1 cellular context compared by ENCODE assay signal in the genomic region with DNA sequence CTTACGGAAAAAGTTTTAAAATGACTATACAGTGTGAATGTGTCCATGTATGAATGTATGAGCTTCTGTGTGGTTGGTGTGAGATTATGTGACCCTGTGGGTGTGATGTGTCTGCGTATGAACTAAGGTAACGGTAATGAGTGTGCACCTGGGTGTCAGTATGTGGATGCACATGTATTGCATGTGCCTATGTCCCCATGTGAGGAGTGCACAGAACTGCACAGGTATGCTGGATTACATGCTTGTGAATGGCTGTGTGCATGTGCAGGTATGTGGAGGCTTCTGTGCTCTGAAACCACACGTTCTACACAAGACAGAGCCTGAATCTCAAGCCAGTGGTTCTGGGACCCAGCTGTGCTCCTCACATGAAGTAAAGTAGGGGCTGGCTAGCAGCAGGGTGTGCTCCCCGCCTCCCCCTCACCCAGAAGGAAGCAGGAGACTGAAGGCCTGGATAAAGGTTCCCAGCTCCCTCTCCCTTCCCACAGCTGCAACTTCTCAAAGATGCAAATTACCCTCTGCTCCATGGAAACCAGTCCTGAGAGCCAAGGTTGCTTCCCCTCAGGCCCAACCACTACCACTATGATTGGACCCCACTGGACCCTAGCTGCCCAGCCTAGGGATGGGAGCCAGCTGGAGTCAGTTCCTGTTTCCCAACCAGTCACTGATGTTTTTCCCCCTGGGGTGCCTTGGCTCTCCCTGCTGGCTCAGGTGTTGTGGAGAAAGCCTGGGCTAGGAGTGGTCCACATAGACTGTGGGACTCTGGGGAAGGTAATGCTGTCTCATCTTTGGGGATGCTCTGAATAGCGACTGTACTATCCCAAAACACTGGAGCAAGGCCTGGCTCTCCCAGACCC.
A peak's percentile ranks its signal among the peaks of the same experiment; 100 is the strongest.
TF ChIP-seq lines count a peak whose summit lies in the region.

No MANE protein-coding gene starts in this region.

TF ChIP-seq in HepG2, 621 proteins besides CTCF, POLR2A, EP300 and RAD21 (continued from another document):
- TF ChIP-seq, protein P1, sequence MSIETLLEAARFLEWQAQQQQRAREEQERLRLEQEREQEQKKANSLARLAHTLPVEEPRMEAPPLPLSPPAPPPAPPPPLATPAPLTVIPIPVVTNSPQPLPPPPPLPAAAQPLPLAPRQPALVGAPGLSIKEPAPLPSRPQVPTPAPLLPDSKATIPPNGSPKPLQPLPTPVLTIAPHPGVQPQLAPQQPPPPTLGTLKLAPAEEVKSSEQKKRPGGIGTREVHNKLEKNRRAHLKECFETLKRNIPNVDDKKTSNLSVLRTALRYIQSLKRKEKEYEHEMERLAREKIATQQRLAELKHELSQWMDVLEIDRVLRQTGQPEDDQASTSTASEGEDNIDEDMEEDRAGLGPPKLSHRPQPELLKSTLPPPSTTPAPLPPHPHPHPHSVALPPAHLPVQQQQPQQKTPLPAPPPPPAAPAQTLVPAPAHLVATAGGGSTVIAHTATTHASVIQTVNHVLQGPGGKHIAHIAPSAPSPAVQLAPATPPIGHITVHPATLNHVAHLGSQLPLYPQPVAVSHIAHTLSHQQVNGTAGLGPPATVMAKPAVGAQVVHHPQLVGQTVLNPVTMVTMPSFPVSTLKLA (IDR thresholded peaks at IDR 0.05) = peak; percentile 58; the same call in 1 of the 2 replicates
- TF ChIP-seq ADNP (CRISPR knock-in tag; IDR thresholded peaks at IDR 0.05) = no peak
- TF ChIP-seq, protein P2, sequence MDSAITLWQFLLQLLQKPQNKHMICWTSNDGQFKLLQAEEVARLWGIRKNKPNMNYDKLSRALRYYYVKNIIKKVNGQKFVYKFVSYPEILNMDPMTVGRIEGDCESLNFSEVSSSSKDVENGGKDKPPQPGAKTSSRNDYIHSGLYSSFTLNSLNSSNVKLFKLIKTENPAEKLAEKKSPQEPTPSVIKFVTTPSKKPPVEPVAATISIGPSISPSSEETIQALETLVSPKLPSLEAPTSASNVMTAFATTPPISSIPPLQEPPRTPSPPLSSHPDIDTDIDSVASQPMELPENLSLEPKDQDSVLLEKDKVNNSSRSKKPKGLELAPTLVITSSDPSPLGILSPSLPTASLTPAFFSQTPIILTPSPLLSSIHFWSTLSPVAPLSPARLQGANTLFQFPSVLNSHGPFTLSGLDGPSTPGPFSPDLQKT (CRISPR knock-in tag; IDR thresholded peaks at IDR 0.05; ENCODE audit: borderline replicate concordance) = no peak
- no peak for TF ChIP-seq ATF1 (CRISPR knock-in tag; IDR thresholded peaks at IDR 0.05)
- no peak for TF ChIP-seq MTA3 (CRISPR knock-in tag; IDR thresholded peaks at IDR 0.05)
- TF ChIP-seq, protein P3, sequence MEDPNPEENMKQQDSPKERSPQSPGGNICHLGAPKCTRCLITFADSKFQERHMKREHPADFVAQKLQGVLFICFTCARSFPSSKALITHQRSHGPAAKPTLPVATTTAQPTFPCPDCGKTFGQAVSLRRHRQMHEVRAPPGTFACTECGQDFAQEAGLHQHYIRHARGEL (CRISPR knock-in tag; IDR thresholded peaks at IDR 0.05) = no peak
- 0 out of 2 replicates have a peak, but pooled peaks have one; percentile 59 for TF ChIP-seq PAF1 (CRISPR knock-in tag; IDR thresholded peaks at IDR 0.05)
- no peak for TF ChIP-seq CBX5 (CRISPR knock-in tag; IDR thresholded peaks at IDR 0.05; ENCODE audit: borderline replicate concordance)
- no peak for TF ChIP-seq ZMYM4 (CRISPR knock-in tag; IDR thresholded peaks at IDR 0.05)
